21 cellular contexts compared by ENCODE assay signal in genomic region chr11:121348220-121348875, GRCh38.
"Had no signal": no experiment of that assay in that cellular context is flagged by ENCODE, and none has a peak within 500 bp of the region (broad histone marks: within the 10 kb centered on the region; RNA-seq: fewer than 3 reads in every experiment).

No MANE protein-coding gene starts in this region.

- ATAC-seq: left lung; right cardiac atrium; stimulated activated effector memory CD8-positive, alpha-beta T cell treated with anti-CD3 and anti-CD28 coated beads, Interleukin-12 subunit alpha, Interleukin-12 subunit beta, amount 100 ng/mL, for 72 hours; stimulated activated naive CD8-positive, alpha-beta T cell treated with anti-CD3 and anti-CD28 coated beads, Interleukin-15, Interleukin-2, amounts not matched to agents 100 U/mL and 50 U/mL, for 24 hours had no signal

- H3K36me3 ChIP-seq: left lung, pancreas, suprapubic skin, thyroid gland, upper lobe of left lung, uterus had no signal

- H3K4me1 ChIP-seq: left lung, pancreas, uterus had no signal

- H3K27me3 ChIP-seq: left lung, suprapubic skin, thyroid gland, upper lobe of left lung, uterus had no signal

- H3K27ac ChIP-seq: coronary artery, hepatocyte, left lung, pancreas, suprapubic skin, thyroid gland, upper lobe of left lung, uterus had no signal

- DNase-seq: effector CD4-positive, alpha-beta T cell; foreskin melanocyte; head of caudate nucleus; kidney glomerular epithelial cell; left lung; mesenchymal stem cell; naive B cell; occipital lobe; pancreas; right cardiac atrium; stimulated activated CD4-positive, alpha-beta T cell treated with anti-CD3 and anti-CD28 coated beads, Interleukin-4, amount 100 ng/mL, for 1 hour; stimulated activated CD8-positive, alpha-beta memory T cell treated with anti-CD3 and anti-CD28 coated beads, Interleukin-4, amount 100 ng/mL, for 48 hours; stimulated activated naive CD8-positive, alpha-beta T cell treated with anti-CD3 and anti-CD28 coated beads, Interleukin-15, Interleukin-2, amounts not matched to agents 100 U/mL and 50 U/mL, for 24 hours; thyroid gland; upper lobe of left lung had no signal

- H3K9me3 ChIP-seq: left lung, pancreas, suprapubic skin, thyroid gland, upper lobe of left lung, uterus had no signal

- FAIRE-seq: pancreas had no signal

- H3K4me3 ChIP-seq: coronary artery, hepatocyte, left lung, lung, pancreas, suprapubic skin, thyroid gland, upper lobe of left lung, uterus had no signal
